Comparison of ENCODE assay signal across 8 cellular contexts in the genomic region with DNA sequence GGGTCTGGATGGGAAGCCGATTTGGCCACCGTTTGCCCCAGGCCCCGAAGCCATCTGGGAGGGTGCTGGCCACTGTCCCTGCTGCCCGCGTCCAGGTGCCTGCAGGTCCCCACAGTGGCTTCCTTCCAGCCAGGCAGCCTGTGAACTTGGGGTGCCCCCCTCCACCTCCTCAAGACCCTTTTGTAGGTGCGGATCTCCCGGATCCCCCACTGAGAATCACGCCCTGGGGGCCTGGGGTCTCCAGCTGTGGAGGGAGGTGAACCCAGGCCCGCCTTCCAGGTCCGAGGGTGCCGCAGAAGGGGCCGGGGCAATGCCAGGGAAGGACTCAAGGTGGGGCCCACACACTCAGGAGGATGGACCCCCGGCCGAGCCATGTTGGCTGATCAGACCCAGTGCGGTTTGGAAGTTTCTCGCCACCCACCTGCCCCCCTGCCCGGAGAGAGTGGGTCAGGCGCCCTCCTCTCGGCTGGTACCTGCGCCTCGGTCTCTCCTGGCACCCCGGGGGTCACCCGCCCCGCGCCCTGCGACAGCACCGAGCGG. TPM values are rescaled to one million over a fixed set of nuclear protein-coding genes. Genes with fewer than 3 reads are reported as not detected.
A peak's percentile ranks its signal among the peaks of the same experiment; 100 is the strongest.
DNase-seq lines count a peak whose midpoint lies in the region; ATAC-seq, FAIRE-seq and TF ChIP-seq lines count a peak whose summit lies in the region.

No MANE protein-coding gene starts in this region.

- no peaks in the 10 kb centered on the region; the same call in 1 of the 2 replicates for H3K27me3 ChIP-seq in SJCRH30
- peaks cover 0 to 75% (median 13%) of the 10 kb centered on the region in 3 donors for H3K27me3 ChIP-seq in psoas muscle (ENCODE audit: insufficient read depth in 3 of 3, low read length in 2 of 3)

- ATAC-seq in psoas muscle (peak in 2 of 4 donors; percentile 4 to 8), HG03280 (IDR thresholded peaks at IDR 0.05; ENCODE audit: unreplicated experiment) (no peak), HG03097 (IDR thresholded peaks at IDR 0.05; ENCODE audit: low FRiP score, unreplicated experiment) (no peak)

- intact Hi-C loops in psoas muscle (cut with DNase I): loop anchor here (2.0 to 10.0 kb wide), 4 partner anchors 223 to 915 kb away; no protein-coding TSS in a partner anchor
- intact Hi-C loops in OCI-LY7 (cut with micrococcal nuclease; ENCODE audit: unreplicated experiment): loop anchor here (5.0 kb wide), 1 partner anchor 223 kb away; no protein-coding TSS in a partner anchor

- DNase-seq in ELR (ENCODE audit: low read depth) (peak; percentile 26), SJCRH30 (no peak), fibroblast of villous mesenchyme (ENCODE audit: low read depth) (no peak), psoas muscle (no peak), H54 (ENCODE audit: insufficient read length, low spot score) (no peak), OCI-LY7 (ENCODE audit: low spot score) (no peak)

- H3K27ac ChIP-seq in SJCRH30 (no peak overlapping the region), psoas muscle (no peak overlapping the region), OCI-LY7 (ENCODE audit: low read depth, low read length, poor library complexity, severe bottlenecking) (no peak overlapping the region)

- no peak overlapping the region for H3K4me2 ChIP-seq in OCI-LY7 (ENCODE audit: low read length)

- no peaks in the 10 kb centered on the region for H3K9me2 ChIP-seq in OCI-LY7 (ENCODE audit: insufficient read depth, low read length)

- POLR2A ChIA-PET in OCI-LY7 (lab: Charles Lee): no interaction called here

- H3K9me3 ChIP-seq in SJCRH30 (replicated peaks): no peaks in the 10 kb centered on the region
- H3K9me3 ChIP-seq in psoas muscle: no peaks in the 10 kb centered on the region
- H3K9me3 ChIP-seq in OCI-LY7 (ENCODE audit: low read length): no peaks in the 10 kb centered on the region

- H4K20me1 ChIP-seq in OCI-LY7 (ENCODE audit: insufficient read depth, low read length): no peaks in the 10 kb centered on the region

- no TSS peak for BruUV-seq in OCI-LY7 (replicated peaks; lab: Mats Ljungman, UMichigan)

- WGBS in psoas muscle, 3 donors: 11 to 15% (median 12%) methylated on average over 26 to 28 of the region's 28 CpGs

- no peak overlapping the region for H2AFZ ChIP-seq in OCI-LY7 (ENCODE audit: low read length)

- H3K79me2 ChIP-seq in OCI-LY7 (ENCODE audit: insufficient read depth, low read depth, low read length): no peaks in the 10 kb centered on the region

- H3K4me1 ChIP-seq in SJCRH30 (no peaks in the 10 kb centered on the region), psoas muscle (peaks cover 5% of the 10 kb centered on the region), OCI-LY7 (ENCODE audit: insufficient read depth, low read length, poor library complexity, severe bottlenecking) (no peaks in the 10 kb centered on the region)

- no peak for TF ChIP-seq POLR2A in H54 (IDR thresholded peaks at IDR 0.05; ENCODE audit: low read depth, low read length)

- FAIRE-seq in H54 (lab: Jason Lieb, UNC): no peak

- CTCF ChIA-PET in OCI-LY7 (lab: Charles Lee; ENCODE audit: unreplicated experiment): no interaction called here

- TF ChIP-seq CTCF in fibroblast of villous mesenchyme (IDR thresholded peaks at IDR 0.05; ENCODE audit: insufficient read depth, low read depth, low read length) (no peak), psoas muscle (IDR thresholded peaks at IDR 0.05) (no peak), OCI-LY7 (conservative IDR thresholded peaks at IDR 0.05; ENCODE audit: low read length) (no peak)

- H3K36me3 ChIP-seq in SJCRH30 (no peaks in the 10 kb centered on the region), psoas muscle (ENCODE audit: insufficient read depth in 1 of 2, low read depth in 1 of 2) (no peaks in the 10 kb centered on the region), OCI-LY7 (ENCODE audit: insufficient read depth, low read length) (no peaks in the 10 kb centered on the region)

- peak overlapping the region; percentile 54 for H3K4me3 ChIP-seq in SJCRH30
- peak overlapping the region; percentile 64 for H3K4me3 ChIP-seq in fibroblast of villous mesenchyme (ENCODE audit: low read depth, low read length)
- H3K4me3 ChIP-seq in psoas muscle: peak overlapping the region; percentile 64
- no peak overlapping the region for H3K4me3 ChIP-seq in OCI-LY7 (ENCODE audit: low read depth, low read length, poor library complexity, severe bottlenecking)

RNA-seq across cellular contexts. Expression of gene MMP17, which starts 1.7 kb away (rescaled TPM):
- 0.68 and 2.3 TPM in 2 replicates for total RNA-seq in SJCRH30 (2014; rRNA removed; shearing (Covaris generic))
- total RNA-seq in fibroblast of villous mesenchyme (8.6 and 13.9 TPM in 2 replicates), psoas muscle (1 to 10 TPM; 1.0 to 1.4 (median 1.3) TPM), OCI-LY7 (2022) (not detected in 2 replicates)
- under 1 TPM; 0.64 to 0.91 (median 0.81) TPM for polyA plus RNA-seq in psoas muscle
- not detected in 2 replicates for total RNA-seq in OCI-LY7 (2014; rRNA removed; shearing (Covaris generic))
